In the genomic region with DNA sequence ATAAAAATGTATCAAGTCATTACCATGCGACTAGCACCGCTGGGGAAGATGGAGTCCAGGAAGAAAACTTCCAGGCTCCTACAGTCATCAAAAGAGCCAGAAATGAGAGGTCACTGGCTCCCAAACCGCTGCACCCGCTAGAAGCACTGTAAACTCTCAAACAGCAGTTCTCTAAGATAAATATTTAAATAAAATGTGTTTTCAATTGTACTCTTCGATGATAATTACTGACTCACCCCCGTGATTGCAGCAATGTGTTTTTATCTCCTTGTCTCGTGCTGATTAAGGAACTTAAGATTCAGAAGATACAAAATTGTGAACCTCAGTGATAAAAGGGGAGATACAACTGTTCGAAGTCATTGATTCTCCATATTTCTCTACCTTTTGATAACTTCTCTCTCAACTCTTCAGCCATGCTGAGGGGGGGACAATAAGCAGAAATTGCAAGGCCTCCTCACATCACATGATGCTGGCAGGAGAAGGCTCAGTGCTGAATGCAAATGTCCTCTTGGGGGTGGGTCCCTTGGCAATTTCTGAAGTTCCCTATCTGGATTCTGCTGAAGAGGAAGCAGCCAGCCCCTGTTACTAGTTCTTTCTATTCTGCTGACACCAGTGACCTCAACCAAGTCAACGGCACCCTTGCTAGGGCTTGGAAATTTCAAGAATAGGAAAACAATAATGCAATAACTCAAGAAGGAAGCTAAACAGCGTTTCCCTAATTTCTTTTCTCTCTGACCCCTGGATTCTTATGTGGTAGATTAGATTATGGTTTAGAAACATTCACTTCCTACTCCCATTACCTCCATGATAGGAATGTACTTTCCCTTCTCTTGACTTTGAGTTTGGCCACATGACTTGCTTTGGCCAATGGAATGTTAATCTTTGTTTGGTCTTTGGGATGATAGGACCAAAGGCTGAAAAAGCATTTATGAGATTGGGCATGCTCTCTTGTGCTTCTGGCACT, we compare ENCODE assay signal across 13 cellular contexts. TPM values are rescaled to one million over a fixed set of nuclear protein-coding genes. Genes with fewer than 3 reads are reported as not detected.
A peak's percentile ranks its signal among the peaks of the same experiment; 100 is the strongest.
DNase-seq lines count a peak whose midpoint lies in the region; ATAC-seq and TF ChIP-seq lines count a peak whose summit lies in the region.
"Had no signal": no experiment of that assay in that cellular context is flagged by ENCODE, and none has a peak within 500 bp of the region (broad histone marks: within the 10 kb centered on the region; RNA-seq: fewer than 3 reads in every experiment).

No MANE protein-coding gene starts in this region.

- CTCF ChIA-PET in SK-N-SH (lab: Yijun Ruan, JAX): no interaction called here
- CTCF ChIA-PET in CD4-positive, alpha-beta T cell (lab: Charles Lee): no interaction called here

- peaks cover 12% of the 10 kb centered on the region for H3K4me1 Mint-ChIP-seq in stimulated activated memory B cell treated with anti-CD40 and anti-IgM and Interleukin-4, amounts not matched to agents 10 μg/mL and 1 μg/mL and 100 μg/mL, for 72 hours
- H3K4me1 Mint-ChIP-seq in CD4-positive, alpha-beta T cell (ENCODE audit: low read depth): no peaks in the 10 kb centered on the region

- H3K27ac Mint-ChIP-seq in stimulated activated memory B cell treated with anti-CD40 and anti-IgM and Interleukin-4, amounts not matched to agents 10 μg/mL and 1 μg/mL and 100 μg/mL, for 72 hours: peak overlapping the region; percentile 26
- no peak overlapping the region for H3K27ac Mint-ChIP-seq in CD4-positive, alpha-beta T cell
- H3K27ac Mint-ChIP-seq: H9 had no signal

- H3K36me3 ChIP-seq in SK-N-SH (replicated peaks in 1 of 2; ENCODE audit: control insufficient read depth in 1 of 2, insufficient read depth in 2 of 2, low read length in 1 of 2): no peaks in the 10 kb centered on the region
- no peaks in the 10 kb centered on the region for H3K36me3 ChIP-seq in esophagus squamous epithelium

- H4K20me1 ChIP-seq in SK-N-SH (ENCODE audit: insufficient read depth): no peaks in the 10 kb centered on the region

- H3K27ac ChIP-seq in SK-N-SH (ENCODE audit: low read depth in 2 of 2, low read length in 1 of 2) (no peak overlapping the region), esophagus squamous epithelium (peak overlapping the region in 2 of 4 donors; percentile 36 to 73)
- H3K27ac ChIP-seq in CD4-positive, alpha-beta T cell (ENCODE audit: low read depth, low read length): no peak overlapping the region

- peaks cover 0 to 3% of the 10 kb centered on the region in 2 experiments; a peak in 1 of 4 replicates for H3K4me1 ChIP-seq in SK-N-SH (ENCODE audit: control insufficient read depth in 1 of 2, insufficient read depth in 2 of 2, low read depth in 1 of 2, low read length in 1 of 2)
- peaks cover 0 to 5% (median 0%) of the 10 kb centered on the region in 3 donors for H3K4me1 ChIP-seq in esophagus squamous epithelium

- POLR2A ChIA-PET in SK-N-SH (lab: Yijun Ruan, JAX): no interaction called here
- POLR2A ChIA-PET in CD4-positive, alpha-beta T cell (lab: Charles Lee): no interaction called here

- peak; percentile 78 for ATAC-seq in stimulated activated memory B cell treated with anti-CD40 and anti-IgM and Interleukin-4, amounts not matched to agents 10 μg/mL and 1 μg/mL and 100 μg/mL, for 72 hours
- no peak for ATAC-seq in HG03095 (IDR thresholded peaks at IDR 0.05; ENCODE audit: unreplicated experiment)
- ATAC-seq in CD4-positive, alpha-beta T cell (ENCODE audit: poor library complexity): no peak

- H3F3A ChIP-seq in SK-N-SH (replicated peaks; ENCODE audit: insufficient read depth): no peaks in the 10 kb centered on the region

- no peaks in the 10 kb centered on the region for H3K79me2 ChIP-seq in SK-N-SH (ENCODE audit: insufficient read depth)

- no peaks in the 10 kb centered on the region for H3K9me2 ChIP-seq in SK-N-SH

- TF ChIP-seq CTCF in HFF-Myc (IDR thresholded peaks at IDR 0.05; ENCODE audit: low read depth, low read length, missing control alignments) (no peak), SK-N-SH (IDR thresholded peaks at IDR 0.05) (no peak), esophagus squamous epithelium (IDR thresholded peaks at IDR 0.05) (no peak)
- TF ChIP-seq CTCF in CD4-positive, alpha-beta T cell (IDR thresholded peaks at IDR 0.05): no peak

- intact Hi-C loops in esophagus squamous epithelium (cut with DNase I): no loop called here
- intact Hi-C loops in CD4-positive, alpha-beta T cell (cut with DNase I, micrococcal nuclease): no loop called here

- no peak overlapping the region for H3K4me3 Mint-ChIP-seq in stimulated activated memory B cell treated with anti-CD40 and anti-IgM and Interleukin-4, amounts not matched to agents 10 μg/mL and 1 μg/mL and 100 μg/mL, for 72 hours
- H3K4me3 Mint-ChIP-seq in CD4-positive, alpha-beta T cell: no peak overlapping the region
- H3K4me3 Mint-ChIP-seq: H9 had no signal

- WGBS in SK-N-SH (ENCODE audit: low lambda C conversion rate): 48% methylated on average over 10 of the region's 10 CpGs
- 59 to 64% methylated on average over 10 of the region's 10 CpGs for WGBS in esophagus squamous epithelium, 2 donors

- H3K4me3 ChIP-seq in HFF-Myc (replicated peaks; ENCODE audit: low read depth, low read length): no peak overlapping the region
- no peak overlapping the region for H3K4me3 ChIP-seq in SK-N-SH (ENCODE audit: low read depth in 2 of 2, low read length in 1 of 2)
- H3K4me3 ChIP-seq in esophagus squamous epithelium: no peak overlapping the region
- H3K4me3 ChIP-seq: smooth muscle cell had no signal

- H3K36me3 Mint-ChIP-seq in stimulated activated memory B cell treated with anti-CD40 and anti-IgM and Interleukin-4, amounts not matched to agents 10 μg/mL and 1 μg/mL and 100 μg/mL, for 72 hours: no peaks in the 10 kb centered on the region
- H3K36me3 Mint-ChIP-seq in CD4-positive, alpha-beta T cell (ENCODE audit: low read depth): peaks cover 7% of the 10 kb centered on the region

- H3K27me3 Mint-ChIP-seq in stimulated activated memory B cell treated with anti-CD40 and anti-IgM and Interleukin-4, amounts not matched to agents 10 μg/mL and 1 μg/mL and 100 μg/mL, for 72 hours: peaks cover 18% of the 10 kb centered on the region
- H3K27me3 Mint-ChIP-seq in CD4-positive, alpha-beta T cell: no peaks in the 10 kb centered on the region

- H3K9ac ChIP-seq in SK-N-SH: no peak overlapping the region

- H3K4me2 ChIP-seq in SK-N-SH: no peak overlapping the region
- H3K4me2 ChIP-seq: smooth muscle cell had no signal

- H3K27me3 ChIP-seq in SK-N-SH (ENCODE audit: insufficient read depth) (no peaks in the 10 kb centered on the region), esophagus squamous epithelium (no peaks in the 10 kb centered on the region)
- no peaks in the 10 kb centered on the region for H3K27me3 ChIP-seq in CD4-positive, alpha-beta T cell (ENCODE audit: control insufficient read depth, insufficient read depth, low read length)

- H3K9me3 ChIP-seq in SK-N-SH (no peaks in the 10 kb centered on the region), esophagus squamous epithelium (no peaks in the 10 kb centered on the region)
- no peaks in the 10 kb centered on the region for H3K9me3 ChIP-seq in CD4-positive, alpha-beta T cell (ENCODE audit: control insufficient read depth, low read length)

- TF ChIP-seq POLR2A in esophagus squamous epithelium (IDR thresholded peaks at IDR 0.05): no peak

- peak overlapping the region; percentile 61; the same call in 1 of the 2 replicates for H2AFZ ChIP-seq in SK-N-SH (ENCODE audit: low read depth)

- TF ChIP-seq RAD21 in SK-N-SH (IDR thresholded peaks at IDR 0.05; ENCODE audit: low read length): no peak

- DNase-seq in HFF-Myc (ENCODE audit: extremely low read depth, low read depth) (peak; percentile 33), SK-N-SH (no peak), germinal center (ENCODE audit: low spot score) (peak; percentile 52), esophagus squamous epithelium (lab: John Stamatoyannopoulos, UW) (no peak), SW 1271 (lab: John Stamatoyannopoulos, UW) (no peak)
- no peak for DNase-seq in CD4-positive, alpha-beta T cell
- DNase-seq: central memory CD4-positive, alpha-beta T cell; DND-41; H9; NCI-H1092 had no signal

- TF ChIP-seq EP300 in SK-N-SH (IDR thresholded peaks at IDR 0.05; ENCODE audit: borderline replicate concordance in 1 of 2, low read depth in 1 of 2, low read length in 1 of 2): no peak

- H3K9me3 Mint-ChIP-seq in stimulated activated memory B cell treated with anti-CD40 and anti-IgM and Interleukin-4, amounts not matched to agents 10 μg/mL and 1 μg/mL and 100 μg/mL, for 72 hours: peaks cover 8% of the 10 kb centered on the region
- no peaks in the 10 kb centered on the region for H3K9me3 Mint-ChIP-seq in CD4-positive, alpha-beta T cell

TF ChIP-seq in SK-N-SH, 30 proteins besides CTCF, POLR2A, EP300 and RAD21:
- TF ChIP-seq TCF12 (IDR thresholded peaks at IDR 0.05): no peak
- no peak for TF ChIP-seq ELF1 (IDR thresholded peaks at IDR 0.05)
- TF ChIP-seq, protein P1, sequence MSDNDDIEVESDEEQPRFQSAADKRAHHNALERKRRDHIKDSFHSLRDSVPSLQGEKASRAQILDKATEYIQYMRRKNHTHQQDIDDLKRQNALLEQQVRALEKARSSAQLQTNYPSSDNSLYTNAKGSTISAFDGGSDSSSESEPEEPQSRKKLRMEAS (IDR thresholded peaks at IDR 0.05; ENCODE audit: low read depth): no peak
- TF ChIP-seq RFX5 (IDR thresholded peaks at IDR 0.05; ENCODE audit: low read length): no peak
- TF ChIP-seq FOXM1 (IDR thresholded peaks at IDR 0.05; ENCODE audit: low read depth): no peak
- no peak for TF ChIP-seq POLR2AphosphoS5 (IDR thresholded peaks at IDR 0.05; ENCODE audit: low read depth, low read length)
- TF ChIP-seq, protein P2, sequence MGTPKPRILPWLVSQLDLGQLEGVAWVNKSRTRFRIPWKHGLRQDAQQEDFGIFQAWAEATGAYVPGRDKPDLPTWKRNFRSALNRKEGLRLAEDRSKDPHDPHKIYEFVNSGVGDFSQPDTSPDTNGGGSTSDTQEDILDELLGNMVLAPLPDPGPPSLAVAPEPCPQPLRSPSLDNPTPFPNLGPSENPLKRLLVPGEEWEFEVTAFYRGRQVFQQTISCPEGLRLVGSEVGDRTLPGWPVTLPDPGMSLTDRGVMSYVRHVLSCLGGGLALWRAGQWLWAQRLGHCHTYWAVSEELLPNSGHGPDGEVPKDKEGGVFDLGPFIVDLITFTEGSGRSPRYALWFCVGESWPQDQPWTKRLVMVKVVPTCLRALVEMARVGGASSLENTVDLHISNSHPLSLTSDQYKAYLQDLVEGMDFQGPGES (IDR thresholded peaks at IDR 0.05; ENCODE audit: low read depth, low read length): no peak
- TF ChIP-seq GATA2 (CRISPR knock-in tag; IDR thresholded peaks at IDR 0.05): no peak
- TF ChIP-seq JUND (IDR thresholded peaks at IDR 0.05): no peak
- no peak for TF ChIP-seq TEAD4 (IDR thresholded peaks at IDR 0.05; ENCODE audit: borderline replicate concordance, insufficient read depth)

RNA-seq across cellular contexts. Expression of a gene that starts 46.0 kb away (rescaled TPM):
- polyA plus RNA-seq in SK-N-SH (2012; rRNA removed): 8.8 and 10.5 TPM in 2 replicates
- polyA plus RNA-seq in SK-N-SH (2012; cell fraction: cytosol; rRNA removed): 5.7 and 6.3 TPM in 2 replicates
- polyA plus RNA-seq in SK-N-SH (2012; cell fraction: nucleus; rRNA removed): 10.3 and 11.2 TPM in 2 replicates
- total RNA-seq in esophagus squamous epithelium: 100 to 1,000 TPM in 1 of 4 donors, 10 to 100 TPM in 3; 49.1 to 124 (median 61.1) TPM
- 100 to 1,000 TPM; 493 to 508 TPM for total RNA-seq in CD4-positive, alpha-beta T cell

Comparison
In these comparisons a context has a peak if more than half of its experiments do, and no peak if none do; other contexts are left out.
1. DNase-seq: peak in HFF-Myc (single experiment) and germinal center (single experiment); none in SK-N-SH (single experiment), esophagus squamous epithelium (single experiment), CD4-positive, alpha-beta T cell (0 of 10) and SW 1271 (0 of 2).